In genomic region chr17:81292450-81292849, GRCh38 we compare ENCODE assay signal across 19 cellular contexts. TPM values are rescaled to one million over a fixed set of nuclear protein-coding genes. Genes with fewer than 3 reads are reported as not detected.
DNase-seq lines count a peak whose midpoint lies in the region; FAIRE-seq and TF ChIP-seq lines count a peak whose summit lies in the region.
"Had no signal": no experiment of that assay in that cellular context is flagged by ENCODE, and none has a peak within 500 bp of the region (broad histone marks: within the 10 kb centered on the region; RNA-seq: fewer than 3 reads in every experiment).

No MANE protein-coding gene starts in this region.

- peaks cover 65% of the 10 kb centered on the region for H3K79me2 ChIP-seq in mammary epithelial cell (ENCODE audit: insufficient read depth, low read length)
- H3K79me2 ChIP-seq in keratinocyte (ENCODE audit: control insufficient read depth, insufficient read depth, low read length), result peaks cover 37% of the 10 kb centered on the region

- H3K27me3 ChIP-seq in mammary epithelial cell (ENCODE audit: insufficient read depth, low read length) (no peaks in the 10 kb centered on the region), keratinocyte (ENCODE audit: control insufficient read depth, extremely low read depth, insufficient read depth, low read length) (no peaks in the 10 kb centered on the region), thymus (ENCODE audit: control insufficient read depth, insufficient read depth) (no peaks in the 10 kb centered on the region), ovary (no peaks in the 10 kb centered on the region)

- TF ChIP-seq POLR2A in ovary (IDR thresholded peaks at IDR 0.05), result no peak

- BruUV-seq in MCF 10A (replicated peaks; lab: Mats Ljungman, UMichigan) (no TSS peak), mammary epithelial cell (replicated peaks; lab: Mats Ljungman, UMichigan) (no TSS peak)

- H3K36me3 ChIP-seq in mammary epithelial cell (ENCODE audit: insufficient read depth, low read length) (peaks cover 6% of the 10 kb centered on the region), keratinocyte (ENCODE audit: control insufficient read depth in 2 of 2, extremely low read depth in 1 of 2, insufficient read depth in 2 of 2, low read length in 2 of 2) (peaks cover 12 to 13% of the 10 kb centered on the region in 2 experiments), thymus (ENCODE audit: control insufficient read depth, insufficient read depth) (peaks cover 26% of the 10 kb centered on the region), ovary (no peaks in the 10 kb centered on the region)
- H3K36me3 ChIP-seq: prostate gland had no signal

- CTCF ChIA-PET in MCF 10A (lab: Yijun Ruan, JAX), result interaction anchor here (0.8 to 2.5 kb wide), 3 partner anchors 191 to 311 kb away, joined by 3 to 14 read pairs (median 4); no protein-coding TSS in a partner anchor
- CTCF ChIA-PET in mammary epithelial cell (lab: Charles Lee; ENCODE audit: low non-redundant PET), result interaction anchor here (0.6 to 0.8 kb wide), 3 partner anchors 24 to 192 kb away, joined by 3 to 7 read pairs (median 6); no protein-coding TSS in a partner anchor
- CTCF ChIA-PET in activated CD4-positive, alpha-beta memory T cell treated with anti-CD3 and anti-CD28 coated beads for 36 hours (lab: Charles Lee), result interaction anchor here (0.6 to 3.9 kb wide), 20 partner anchors 12 to 645 kb away, joined by 3 to 58 read pairs (median 4); partner anchors contain the start of genes BAHCC1 and CEP131

- no peak overlapping the region for H3K27ac ChIP-seq in mammary epithelial cell (ENCODE audit: insufficient read depth, low read depth, low read length)
- H3K27ac ChIP-seq in keratinocyte (ENCODE audit: control insufficient read depth, insufficient read depth, low read length), result no peak overlapping the region
- peak overlapping the region; percentile 22 for H3K27ac ChIP-seq in thymus (ENCODE audit: low read depth)
- peak overlapping the region in 1 of 2 donors; percentile 20 for H3K27ac ChIP-seq in ovary
- H3K27ac ChIP-seq: HL-60, PC-9, prostate gland had no signal

- DNase-seq in MCF 10A (ENCODE audit: unreplicated experiment), result no peak
- no peak for DNase-seq in mammary epithelial cell
- no peak for DNase-seq in activated CD4-positive, alpha-beta memory T cell treated with anti-CD3 and anti-CD28 coated beads for 36 hours
- DNase-seq in keratinocyte (ENCODE audit: low read depth, low spot score), result no peak
- DNase-seq in ovary, result no peak
- DNase-seq in SHP77 treated with DMSO at 0.1 percent for 48 hours (lab: John Stamatoyannopoulos, UW), result no peak
- no peak for DNase-seq in activated T-cell treated with anti-CD3 and anti-CD28 coated beads, Interleukin-2, amount 50 U/mL, for 24 hours
- DNase-seq: GOT3, NCI-H2081 treated with DMSO at 0.1 percent for 48 hours had no signal

- peaks cover 20% of the 10 kb centered on the region for H3K36me3 Mint-ChIP-seq in MCF 10A (ENCODE audit: insufficient read depth, unreplicated experiment)
- peaks cover 21% of the 10 kb centered on the region for H3K36me3 Mint-ChIP-seq in activated CD4-positive, alpha-beta memory T cell treated with anti-CD3 and anti-CD28 coated beads for 36 hours
- H3K36me3 Mint-ChIP-seq in activated T-cell treated with anti-CD3 and anti-CD28 coated beads, Interleukin-2, amount 50 U/mL, for 24 hours (ENCODE audit: low read depth), result peaks cover 49% of the 10 kb centered on the region

- H3K4me3 Mint-ChIP-seq in MCF 10A (ENCODE audit: unreplicated experiment), result no peak overlapping the region
- no peak overlapping the region for H3K4me3 Mint-ChIP-seq in activated CD4-positive, alpha-beta memory T cell treated with anti-CD3 and anti-CD28 coated beads for 36 hours
- H3K4me3 Mint-ChIP-seq in activated T-cell treated with anti-CD3 and anti-CD28 coated beads, Interleukin-2, amount 50 U/mL, for 24 hours, result no peak overlapping the region

- in situ Hi-C loops in mammary epithelial cell (cut with MboI; ENCODE audit: low sequenced_read_pairs in 2 of 2), result loop anchor here (25.0 kb wide), 1 partner anchor 195 kb away; no protein-coding TSS in a partner anchor

- dilution Hi-C loops in mammary epithelial cell (cut with HindIII; ENCODE audit: low sequenced_read_pairs), result no loop called here
- dilution Hi-C loops in keratinocyte (cut with MboI; ENCODE audit: extremely low pct_ligation_motif_present, low sequenced_read_pairs), result no loop called here

- no peaks in the 10 kb centered on the region for H3K27me3 Mint-ChIP-seq in MCF 10A (ENCODE audit: insufficient read depth, unreplicated experiment)
- no peaks in the 10 kb centered on the region for H3K27me3 Mint-ChIP-seq in activated CD4-positive, alpha-beta memory T cell treated with anti-CD3 and anti-CD28 coated beads for 36 hours
- no peaks in the 10 kb centered on the region for H3K27me3 Mint-ChIP-seq in activated T-cell treated with anti-CD3 and anti-CD28 coated beads, Interleukin-2, amount 50 U/mL, for 24 hours
- H3K27me3 Mint-ChIP-seq: B cell had no signal

- H4K20me1 ChIP-seq in mammary epithelial cell (ENCODE audit: insufficient read depth, low read length) (peaks cover 3% of the 10 kb centered on the region), keratinocyte (ENCODE audit: control insufficient read depth, extremely low read depth, insufficient read depth, low read length) (peaks cover 3% of the 10 kb centered on the region)

- H3K9me1 ChIP-seq in keratinocyte (ENCODE audit: control insufficient read depth, extremely low read depth, insufficient read depth, low read length), result no peaks in the 10 kb centered on the region

- peaks cover 13% of the 10 kb centered on the region for H3K4me1 Mint-ChIP-seq in MCF 10A (ENCODE audit: insufficient read depth, unreplicated experiment)
- H3K4me1 Mint-ChIP-seq in activated CD4-positive, alpha-beta memory T cell treated with anti-CD3 and anti-CD28 coated beads for 36 hours (ENCODE audit: low read depth), result peaks cover 51% of the 10 kb centered on the region
- peaks cover 38% of the 10 kb centered on the region for H3K4me1 Mint-ChIP-seq in activated T-cell treated with anti-CD3 and anti-CD28 coated beads, Interleukin-2, amount 50 U/mL, for 24 hours (ENCODE audit: low read depth)

- no peak for TF ChIP-seq CTCF in MCF 10A (IDR thresholded peaks at IDR 0.05; ENCODE audit: unreplicated experiment)
- TF ChIP-seq CTCF in mammary epithelial cell (conservative IDR thresholded peaks at IDR 0.05 in 1 of 2, IDR thresholded peaks at IDR 0.05 in 1 of 2; ENCODE audit: extremely low read depth in 1 of 2, insufficient read depth in 1 of 2, low read depth in 1 of 2, low read length in 2 of 2), result no peak
- TF ChIP-seq CTCF in keratinocyte (optimal IDR thresholded peaks at IDR 0.05 in 1 of 3, IDR thresholded peaks at IDR 0.05 in 1 of 3, conservative IDR thresholded peaks at IDR 0.05 in 1 of 3; ENCODE audit: extremely low read depth in 1 of 3, insufficient read depth in 2 of 3, low read length in 3 of 3), result no peak
- TF ChIP-seq CTCF in ovary (IDR thresholded peaks at IDR 0.05), result no peak

- POLR2A ChIA-PET in MCF 10A (lab: Yijun Ruan, JAX), result interaction anchor here (0.7 to 2.6 kb wide), 9 partner anchors 19 to 106 kb away, joined by 3 to 20 read pairs (median 4); partner anchors contain the start of genes BAHCC1, NDUFAF8 and TEPSIN
- POLR2A ChIA-PET in activated CD4-positive, alpha-beta memory T cell treated with anti-CD3 and anti-CD28 coated beads for 36 hours (lab: Charles Lee), result no interaction called here

- TF ChIP-seq EP300 in ovary (IDR thresholded peaks at IDR 0.05), result no peak

- no peaks in the 10 kb centered on the region for H3K9me3 Mint-ChIP-seq in MCF 10A (ENCODE audit: unreplicated experiment)
- no peaks in the 10 kb centered on the region for H3K9me3 Mint-ChIP-seq in activated CD4-positive, alpha-beta memory T cell treated with anti-CD3 and anti-CD28 coated beads for 36 hours
- no peaks in the 10 kb centered on the region for H3K9me3 Mint-ChIP-seq in activated T-cell treated with anti-CD3 and anti-CD28 coated beads, Interleukin-2, amount 50 U/mL, for 24 hours
- H3K9me3 Mint-ChIP-seq: nephron progenitor cell had no signal

- intact Hi-C loops in MCF 10A (cut with micrococcal nuclease) (no loop called here), mammary epithelial cell (cut with micrococcal nuclease) (loop anchor here (5.0 kb wide), 1 partner anchor 40 kb away; no protein-coding TSS in a partner anchor), ovary (cut with DNase I) (loop anchor here in 1 of 4 donors (5.0 to 10.0 kb wide), 2 partner anchors 102 to 190 kb away; partner anchors contain the start of gene BAHCC1)
- intact Hi-C loops in activated CD4-positive, alpha-beta memory T cell treated with anti-CD3 and anti-CD28 coated beads for 36 hours (cut with micrococcal nuclease), result no loop called here

- H3K4me2 ChIP-seq in mammary epithelial cell (ENCODE audit: insufficient read depth, low read depth, low read length) (no peak overlapping the region), keratinocyte (ENCODE audit: control insufficient read depth, extremely low read depth, insufficient read depth, low read depth, low read length) (peak overlapping the region; percentile 6)
- H3K4me2 ChIP-seq: smooth muscle cell had no signal

- peak overlapping the region; percentile 43 for H3K27ac Mint-ChIP-seq in MCF 10A (ENCODE audit: low read depth, unreplicated experiment)
- H3K27ac Mint-ChIP-seq in activated CD4-positive, alpha-beta memory T cell treated with anti-CD3 and anti-CD28 coated beads for 36 hours, result peak overlapping the region; percentile 23
- no peak overlapping the region for H3K27ac Mint-ChIP-seq in activated T-cell treated with anti-CD3 and anti-CD28 coated beads, Interleukin-2, amount 50 U/mL, for 24 hours
- H3K27ac Mint-ChIP-seq: nephron progenitor cell had no signal

- no peak overlapping the region for H3K4me3 ChIP-seq in mammary epithelial cell (replicated peaks in 1 of 3; ENCODE audit: insufficient read depth in 1 of 3, low read depth in 2 of 3, low read length in 3 of 3)
- no peak overlapping the region for H3K4me3 ChIP-seq in keratinocyte (ENCODE audit: control insufficient read depth in 2 of 3, extremely low read depth in 1 of 3, insufficient read depth in 2 of 3, low read depth in 1 of 3, low read length in 3 of 3)
- H3K4me3 ChIP-seq in thymus (ENCODE audit: low read length), result no peak overlapping the region
- H3K4me3 ChIP-seq in ovary, result no peak overlapping the region
- H3K4me3 ChIP-seq: PC-9, prostate gland, smooth muscle cell, thoracic aorta had no signal

- no peak overlapping the region for H2AFZ ChIP-seq in mammary epithelial cell (ENCODE audit: low read depth, low read length)
- H2AFZ ChIP-seq in keratinocyte (ENCODE audit: control insufficient read depth, low read length), result no peak overlapping the region
- H2AFZ ChIP-seq: PC-9 had no signal

- H3K4me1 ChIP-seq in mammary epithelial cell (ENCODE audit: insufficient read depth, low read length), result peaks cover 11% of the 10 kb centered on the region
- peaks cover 15% of the 10 kb centered on the region for H3K4me1 ChIP-seq in keratinocyte (ENCODE audit: control insufficient read depth, extremely low read depth, insufficient read depth, low read length)
- peaks cover 5% of the 10 kb centered on the region for H3K4me1 ChIP-seq in thymus (ENCODE audit: control insufficient read depth, insufficient read depth, low read length)
- H3K4me1 ChIP-seq in ovary (ENCODE audit: insufficient read depth), result peaks cover 4% of the 10 kb centered on the region

- H3K9me3 ChIP-seq in mammary epithelial cell (replicated peaks; ENCODE audit: insufficient read depth, low read length) (no peaks in the 10 kb centered on the region), keratinocyte (ENCODE audit: control insufficient read depth, low read depth, low read length) (no peaks in the 10 kb centered on the region), thymus (ENCODE audit: control insufficient read depth) (no peaks in the 10 kb centered on the region), ovary (no peaks in the 10 kb centered on the region)
- H3K9me3 ChIP-seq: prostate gland, thoracic aorta had no signal

- no peak for FAIRE-seq in keratinocyte (lab: Jason Lieb, UNC)
- FAIRE-seq: A204.1, colon had no signal

- 93% methylated on average over 10 of the region's 12 CpGs for WGBS in mammary epithelial cell (ENCODE audit: low coverage, missing lambda C conversion rate)
- 94% methylated on average over 12 of the region's 12 CpGs for WGBS in thymus
- 67 to 81% (median 70%) methylated on average over 12 of the region's 12 CpGs for WGBS in ovary, 3 donors

- H3K9ac ChIP-seq in mammary epithelial cell (ENCODE audit: insufficient read depth, low read length), result no peak overlapping the region
- no peak overlapping the region for H3K9ac ChIP-seq in keratinocyte (ENCODE audit: control insufficient read depth, extremely low read depth, insufficient read depth, low read length)

RNA-seq across cellular contexts. Expression of gene SLC38A10, which starts 2.7 kb away (rescaled TPM):
- total RNA-seq in MCF 10A (2022) (98.2 and 108 TPM in 2 replicates), mammary epithelial cell (10 to 100 TPM; 36.5 to 71.7 TPM), ovary (10 to 100 TPM; 46.6 to 75.7 (median 68.8) TPM)
- polyA plus RNA-seq in mammary epithelial cell (30.5 TPM), keratinocyte (16.8 to 21.2 TPM (median 20.9 TPM) in 3 replicates), thymus (63.6 TPM), ovary (10 to 100 TPM; 11.5 to 57.7 TPM)
- polyA minus RNA-seq in mammary epithelial cell (28.5 TPM), keratinocyte (33.0 to 40.6 TPM (median 39.1 TPM) in 3 replicates)
- total RNA-seq in activated CD4-positive, alpha-beta memory T cell treated with anti-CD3 and anti-CD28 coated beads for 36 hours, result 10 to 100 TPM; 60.7 to 60.9 TPM
- 10.1 TPM for polyA plus RNA-seq in keratinocyte (2011; ENCODE audit: low read depth)
- 7.3 and 14.6 TPM in 2 replicates for polyA plus RNA-seq in keratinocyte (2011; cell fraction: cytosol; rRNA removed)
- 61.8 and 98.8 TPM in 2 replicates for polyA plus RNA-seq in keratinocyte (2011; cell fraction: nucleus; rRNA removed)
- polyA plus RNA-seq in keratinocyte (2012; ENCODE audit: low replicate concordance), result 17.6 and 29.3 TPM in 2 replicates
- polyA minus RNA-seq in keratinocyte (2011; cell fraction: cytosol; rRNA and poly(A)+ RNA removed), result 51.6 TPM
- polyA minus RNA-seq in keratinocyte (2011; cell fraction: nucleus; rRNA and poly(A)+ RNA removed), result 72.5 and 76.3 TPM in 2 replicates

RNA-seq across cellular contexts. Expression of gene NDUFAF8, which starts 53.3 kb away (rescaled TPM):
- total RNA-seq in MCF 10A (2022) (95.0 and 95.3 TPM in 2 replicates), mammary epithelial cell (10 to 100 TPM; 14.7 to 98.1 TPM), ovary (10 to 100 TPM; 26.6 to 66.3 (median 33.9) TPM)
- polyA plus RNA-seq in mammary epithelial cell (112 TPM), keratinocyte (99.5 to 171 TPM (median 109 TPM) in 3 replicates), thymus (47.1 TPM), ovary (10 to 100 TPM; 14.6 to 53.4 TPM)
- polyA minus RNA-seq in mammary epithelial cell (69.0 TPM), keratinocyte (2.4 to 24.7 TPM (median 18.3 TPM) in 3 replicates)
- total RNA-seq in activated CD4-positive, alpha-beta memory T cell treated with anti-CD3 and anti-CD28 coated beads for 36 hours, result 10 to 100 TPM; 49.8 to 55.9 TPM
- 100 TPM for polyA plus RNA-seq in keratinocyte (2011; ENCODE audit: low read depth)
- 123 and 134 TPM in 2 replicates for polyA plus RNA-seq in keratinocyte (2011; cell fraction: cytosol; rRNA removed)
- 38.5 and 77.5 TPM in 2 replicates for polyA plus RNA-seq in keratinocyte (2011; cell fraction: nucleus; rRNA removed)
- polyA plus RNA-seq in keratinocyte (2012; ENCODE audit: low replicate concordance), result 96.5 and 141 TPM in 2 replicates
- 8.6 TPM for polyA minus RNA-seq in keratinocyte (2011; cell fraction: cytosol; rRNA and poly(A)+ RNA removed)
- 4.9 and 12.4 TPM in 2 replicates for polyA minus RNA-seq in keratinocyte (2011; cell fraction: nucleus; rRNA and poly(A)+ RNA removed)

RNA-seq across cellular contexts. Expression of gene TEPSIN, which starts 53.6 kb away (rescaled TPM):
- 23.4 and 27.4 TPM in 2 replicates for total RNA-seq in MCF 10A (2022)
- total RNA-seq in mammary epithelial cell, result 10 to 100 TPM; 15.7 to 25.7 TPM
- 10.3 TPM for polyA plus RNA-seq in mammary epithelial cell
- polyA minus RNA-seq in mammary epithelial cell, result 3.9 TPM
- 10 to 100 TPM; 20.0 to 24.6 TPM for total RNA-seq in activated CD4-positive, alpha-beta memory T cell treated with anti-CD3 and anti-CD28 coated beads for 36 hours
- 7.1 to 11.5 TPM (median 8.8 TPM) in 3 replicates for polyA plus RNA-seq in keratinocyte
- polyA plus RNA-seq in keratinocyte (2011; ENCODE audit: low read depth), result 4.3 TPM
- polyA plus RNA-seq in keratinocyte (2011; cell fraction: cytosol; rRNA removed), result 2.7 and 5.9 TPM in 2 replicates
- 60.1 and 68.9 TPM in 2 replicates for polyA plus RNA-seq in keratinocyte (2011; cell fraction: nucleus; rRNA removed)
- polyA plus RNA-seq in keratinocyte (2012; ENCODE audit: low replicate concordance), result 7.4 and 13.0 TPM in 2 replicates
- 5.5 to 8.6 TPM (median 7.7 TPM) in 3 replicates for polyA minus RNA-seq in keratinocyte
- polyA minus RNA-seq in keratinocyte (2011; cell fraction: cytosol; rRNA and poly(A)+ RNA removed), result 8.2 TPM
- 18.8 and 20.6 TPM in 2 replicates for polyA minus RNA-seq in keratinocyte (2011; cell fraction: nucleus; rRNA and poly(A)+ RNA removed)
- polyA plus RNA-seq in thymus, result 85.3 TPM
- total RNA-seq in ovary, result 10 to 100 TPM; 15.8 to 30.2 (median 25.3) TPM
- 10 to 100 TPM in 1 of 2 donors, 1 to 10 TPM in 1; 2.5 to 21.8 TPM for polyA plus RNA-seq in ovary
